In genomic region chr2:76169985-76170384, GRCh38 we compare ENCODE assay signal across 22 cellular contexts.
"Had no signal": no experiment of that assay in that cellular context is flagged by ENCODE, and none has a peak within 500 bp of the region (broad histone marks: within the 10 kb centered on the region; RNA-seq: fewer than 3 reads in every experiment).

No MANE protein-coding gene starts in this region.

- ATAC-seq: effector memory CD8-positive, alpha-beta T cell; esophagus mucosa; gastrocnemius medialis; heart right ventricle; left cardiac atrium; left lung; left ventricle myocardium superior; lower lobe of right lung; mucosa of descending colon had no signal

- H3K27ac ChIP-seq: coronary artery, epithelial cell of prostate, esophagus squamous epithelium, gastrocnemius medialis, heart right ventricle, left lung, lower lobe of right lung had no signal

- DNase-seq: dermis blood vessel endothelial cell; effector CD8-positive, alpha-beta T cell; effector memory CD8-positive, alpha-beta T cell; endodermal cell; erythroblast; esophagus squamous epithelium; foreskin fibroblast; foreskin melanocyte; gastrocnemius medialis; glutamatergic neuron; head of caudate nucleus; heart right ventricle; left cardiac atrium; left lung; left ventricle myocardium superior; lower lobe of right lung; mesenchymal stem cell; mucosa of descending colon; naive B cell had no signal

- H3K4me3 ChIP-seq: coronary artery, esophagus squamous epithelium, gastrocnemius medialis, heart right ventricle, left lung, lower lobe of right lung, mucosa of descending colon had no signal

- H3K27me3 ChIP-seq: esophagus squamous epithelium, gastrocnemius medialis, heart right ventricle, left lung had no signal
